ENCODE assay signal across 12 cellular contexts in the genomic region with DNA sequence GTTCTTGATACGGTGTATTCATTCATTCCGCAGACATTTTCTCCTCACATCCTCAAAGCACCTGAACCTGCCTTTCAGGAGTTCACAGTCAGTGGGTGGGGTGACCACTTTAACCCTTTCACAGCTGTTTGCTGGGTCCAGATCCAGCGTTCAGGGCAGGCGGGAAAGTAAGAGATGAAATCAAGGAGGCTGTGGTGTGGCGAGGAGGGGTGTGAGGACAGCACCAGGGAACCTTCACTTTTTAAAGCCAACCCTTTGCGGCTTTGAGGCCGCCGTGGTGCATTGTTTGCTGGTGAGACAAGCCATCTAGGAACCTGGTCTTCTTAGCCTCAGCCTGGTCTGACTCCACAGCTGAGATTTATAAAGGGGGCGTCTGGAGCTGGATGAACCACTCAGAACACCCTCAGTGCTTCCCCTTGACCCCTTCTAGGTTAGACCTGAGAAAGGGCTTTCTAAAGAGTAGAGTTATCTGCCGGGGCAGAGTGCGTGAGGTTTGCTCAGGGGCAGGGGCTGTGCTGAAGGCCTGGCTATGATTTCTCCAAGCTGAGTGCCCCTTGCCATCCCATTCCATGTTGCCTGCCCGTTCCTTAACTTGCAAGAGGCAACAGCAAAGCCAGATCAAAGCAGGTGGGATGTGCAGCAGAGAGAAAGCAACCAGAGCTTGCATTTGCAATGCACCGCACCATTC. TPM values are rescaled to one million over a fixed set of nuclear protein-coding genes. Genes with fewer than 3 reads are reported as not detected.
DNase-seq lines count a peak whose midpoint lies in the region; ATAC-seq and TF ChIP-seq lines count a peak whose summit lies in the region.
"Had no signal": no experiment of that assay in that cellular context is flagged by ENCODE, and none has a peak within 500 bp of the region (broad histone marks: within the 10 kb centered on the region; RNA-seq: fewer than 3 reads in every experiment).

No MANE protein-coding gene starts in this region.

- H3K36me3 Mint-ChIP-seq in CD4-positive, alpha-beta T cell (ENCODE audit: low read depth), result peaks cover 69% of the 10 kb centered on the region
- no peaks in the 10 kb centered on the region for H3K36me3 Mint-ChIP-seq in IgD-negative memory B cell
- peaks cover 71% of the 10 kb centered on the region for H3K36me3 Mint-ChIP-seq in activated T-helper 17 cell treated with anti-CD3 and anti-CD28 coated beads, Interleukin-2, amount 50 U/mL, for 72 hours (ENCODE audit: low read depth)

- peak overlapping the region; percentile 83 for H3K4me3 ChIP-seq in mononuclear cell (ENCODE audit: low read length)
- H3K4me3 ChIP-seq: dorsolateral prefrontal cortex had no signal

- H3K4me1 ChIP-seq in mononuclear cell (ENCODE audit: insufficient read depth, low read length), result peaks cover 54% of the 10 kb centered on the region

- peaks cover 80% of the 10 kb centered on the region for H3K4me1 Mint-ChIP-seq in CD4-positive, alpha-beta T cell (ENCODE audit: low read depth)
- peaks cover 31 to 53% (median 49%) of the 10 kb centered on the region in 3 donors for H3K4me1 Mint-ChIP-seq in IgD-negative memory B cell
- H3K4me1 Mint-ChIP-seq in activated T-helper 17 cell treated with anti-CD3 and anti-CD28 coated beads, Interleukin-2, amount 50 U/mL, for 72 hours, result peaks cover 30% of the 10 kb centered on the region

- CTCF ChIA-PET in CD4-positive, alpha-beta T cell (lab: Charles Lee), result interaction anchor here (0.9 to 13.0 kb wide), 7 partner anchors 12 to 56 kb away, joined by 3 to 288 read pairs (median 4); no protein-coding TSS in a partner anchor

- H3K27ac Mint-ChIP-seq in CD4-positive, alpha-beta T cell, result peak overlapping the region; percentile 92
- peak overlapping the region; percentile 84 to 100 (median 99) for H3K27ac Mint-ChIP-seq in IgD-negative memory B cell
- peak overlapping the region; percentile 99 for H3K27ac Mint-ChIP-seq in activated T-helper 17 cell treated with anti-CD3 and anti-CD28 coated beads, Interleukin-2, amount 50 U/mL, for 72 hours

- H3K27me3 Mint-ChIP-seq in CD4-positive, alpha-beta T cell, result no peaks in the 10 kb centered on the region
- H3K27me3 Mint-ChIP-seq in IgD-negative memory B cell, result peaks cover 6% of the 10 kb centered on the region
- no peaks in the 10 kb centered on the region for H3K27me3 Mint-ChIP-seq in activated T-helper 17 cell treated with anti-CD3 and anti-CD28 coated beads, Interleukin-2, amount 50 U/mL, for 72 hours

- intact Hi-C loops in CD4-positive, alpha-beta T cell (cut with DNase I, micrococcal nuclease), result loop anchor here (2.0 to 10.0 kb wide), 3 partner anchors 18 to 160 kb away; no protein-coding TSS in a partner anchor

- H3K27me3 ChIP-seq in CD4-positive, alpha-beta T cell (ENCODE audit: control insufficient read depth, insufficient read depth, low read length), result no peaks in the 10 kb centered on the region
- H3K27me3 ChIP-seq in mononuclear cell (ENCODE audit: insufficient read depth, low read length), result no peaks in the 10 kb centered on the region
- H3K27me3 ChIP-seq: dorsolateral prefrontal cortex had no signal

- no peaks in the 10 kb centered on the region for H3K9me3 Mint-ChIP-seq in CD4-positive, alpha-beta T cell
- H3K9me3 Mint-ChIP-seq in IgD-negative memory B cell, result peaks cover 0 to 2% (median 0%) of the 10 kb centered on the region in 3 donors
- no peaks in the 10 kb centered on the region for H3K9me3 Mint-ChIP-seq in activated T-helper 17 cell treated with anti-CD3 and anti-CD28 coated beads, Interleukin-2, amount 50 U/mL, for 72 hours

- H3K4me3 Mint-ChIP-seq in CD4-positive, alpha-beta T cell, result peak overlapping the region; percentile 91
- peak overlapping the region; percentile 83 to 98 (median 92) for H3K4me3 Mint-ChIP-seq in IgD-negative memory B cell
- peak overlapping the region; percentile 95 for H3K4me3 Mint-ChIP-seq in activated T-helper 17 cell treated with anti-CD3 and anti-CD28 coated beads, Interleukin-2, amount 50 U/mL, for 72 hours

- no peak for TF ChIP-seq CTCF in CD4-positive, alpha-beta T cell (IDR thresholded peaks at IDR 0.05)

- peak; percentile 4 for ATAC-seq in CD4-positive, alpha-beta T cell (ENCODE audit: poor library complexity)
- ATAC-seq in activated T-helper 17 cell treated with anti-CD3 and anti-CD28 coated beads, Interleukin-2, amount 50 U/mL, for 72 hours (replicated peaks), result no peak
- no peak for ATAC-seq in HG03139 (IDR thresholded peaks at IDR 0.05; ENCODE audit: unreplicated experiment)
- ATAC-seq: sciatic nerve had no signal

- no peaks in the 10 kb centered on the region for H3K9me3 ChIP-seq in CD4-positive, alpha-beta T cell (ENCODE audit: control insufficient read depth, low read length)
- H3K9me3 ChIP-seq in mononuclear cell (ENCODE audit: low read depth, low read length), result no peaks in the 10 kb centered on the region

- peak overlapping the region; percentile 100 for H3K27ac ChIP-seq in CD4-positive, alpha-beta T cell (ENCODE audit: low read depth, low read length)
- H3K27ac ChIP-seq: C4-2B, dorsolateral prefrontal cortex had no signal

- peak in 4 of 10 experiments; percentile 54 to 58 (median 57) for DNase-seq in CD4-positive, alpha-beta T cell
- DNase-seq in amniotic stem cell (lab: John Stamatoyannopoulos, UW), result no peak
- no peak for DNase-seq in OCI-M2 (lab: John Stamatoyannopoulos, UW; ENCODE audit: unreplicated experiment)
- no peak for DNase-seq in NCI-H1436 treated with DMSO at 0.1 percent for 48 hours (lab: John Stamatoyannopoulos, UW)
- DNase-seq: midbrain had no signal

- POLR2A ChIA-PET in CD4-positive, alpha-beta T cell (lab: Charles Lee), result interaction anchor here (0.6 to 33.8 kb wide), 19 partner anchors 9 to 1125 kb away, joined by 3 to 1290 read pairs (median 5); a partner anchor contains a TSS

RNA-seq across cellular contexts. Expression of a gene that starts 0.9 kb away (rescaled TPM):
- 100 to 1,000 TPM; 170 to 180 TPM for total RNA-seq in CD4-positive, alpha-beta T cell
- polyA plus RNA-seq in IgD-negative memory B cell, result 257 TPM
- 100 to 1,000 TPM; 140 to 304 TPM for total RNA-seq in activated T-helper 17 cell treated with anti-CD3 and anti-CD28 coated beads, Interleukin-2, amount 50 U/mL, for 72 hours
- total RNA-seq in mononuclear cell, result 131 TPM
